ENCODE assay signal across 6 cellular contexts in genomic region chr15:100437261-100437660, GRCh38.
"Had no signal": no experiment of that assay in that cellular context is flagged by ENCODE, and none has a peak within 500 bp of the region (broad histone marks: within the 10 kb centered on the region; RNA-seq: fewer than 3 reads in every experiment).

No MANE protein-coding gene starts in this region.

- H3K4me3 Mint-ChIP-seq: IgD-negative memory B cell had no signal

- H3K36me3 Mint-ChIP-seq: IgD-negative memory B cell had no signal

- H3K27ac Mint-ChIP-seq: IgD-negative memory B cell had no signal

- DNase-seq: KBM-7, KG1 had no signal

- H3K9me3 Mint-ChIP-seq: IgD-negative memory B cell had no signal

- H3K27ac ChIP-seq: HL-60 had no signal

- H3K4me3 ChIP-seq: K562 had no signal

- ATAC-seq: HepG2, K562 had no signal
